ENCODE assay signal across 17 cellular contexts in genomic region chr3:65979152-65979551, GRCh38. TPM values are rescaled to one million over a fixed set of nuclear protein-coding genes. Genes with fewer than 3 reads are reported as not detected.
DNase-seq lines count a peak whose midpoint lies in the region; ATAC-seq and TF ChIP-seq lines count a peak whose summit lies in the region.
"Had no signal": no experiment of that assay in that cellular context is flagged by ENCODE, and none has a peak within 500 bp of the region (broad histone marks: within the 10 kb centered on the region; RNA-seq: fewer than 3 reads in every experiment).

No MANE protein-coding gene starts in this region.

- DNase-seq in HCEC 1CT = peak; percentile 11
- DNase-seq in coronary artery (ENCODE audit: low spot score) = no peak
- DNase-seq in islet precursor cell = peak; percentile 57
- DNase-seq in tibial artery = peak; percentile 39 to 75
- no peak for DNase-seq in NCI-H2081 (lab: John Stamatoyannopoulos, UW)
- no peak for DNase-seq in A172 (ENCODE audit: low spot score)
- DNase-seq: activated B cell treated with CpG ODN at 0.5 μM for 24 hours; activated T-cell treated with anti-CD3 and anti-CD28 coated beads, Interleukin-2, amount 50 U/mL, for 1 hour; central memory CD4-positive, alpha-beta T cell; DND-41; left colon; NCI-H1436 treated with DMSO at 0.1 percent for 48 hours; SIG-M5; stimulated activated CD4-positive, alpha-beta T cell treated with anti-CD3 and anti-CD28 coated beads, Interleukin-4, amount 100 ng/mL, for 1 hour; stimulated activated naive CD8-positive, alpha-beta T cell treated with anti-CD3 and anti-CD28 coated beads, Interleukin-15, Interleukin-2, amounts not matched to agents 100 U/mL and 50 U/mL, for 24 hours had no signal

- no peaks in the 10 kb centered on the region for H3K27me3 ChIP-seq in tibial artery
- H3K27me3 ChIP-seq: foreskin keratinocyte had no signal

- no peak for ATAC-seq in HG03039 (IDR thresholded peaks at IDR 0.05; ENCODE audit: unreplicated experiment)
- ATAC-seq: foreskin keratinocyte; left colon; stimulated activated naive CD8-positive, alpha-beta T cell treated with anti-CD3 and anti-CD28 coated beads, Interleukin-15, Interleukin-2, amounts not matched to agents 100 U/mL and 50 U/mL, for 24 hours had no signal

- peaks cover 0 to 42% (median 19%) of the 10 kb centered on the region in 4 donors for H3K4me1 ChIP-seq in tibial artery
- H3K4me1 ChIP-seq: foreskin keratinocyte had no signal

- H3K36me3 ChIP-seq in tibial artery = no peaks in the 10 kb centered on the region

- H3K4me3 ChIP-seq in coronary artery (peak overlapping the region; percentile 10), tibial artery (no peak overlapping the region)

- no peaks in the 10 kb centered on the region for H3K9me3 ChIP-seq in tibial artery

- H3K27ac ChIP-seq in coronary artery (peak overlapping the region; percentile 66 to 76), tibial artery (peak overlapping the region; percentile 62 to 68)
- H3K27ac ChIP-seq: foreskin keratinocyte had no signal

- TF ChIP-seq CTCF in coronary artery (IDR thresholded peaks at IDR 0.05) = no peak
- no peak for TF ChIP-seq CTCF in tibial artery (IDR thresholded peaks at IDR 0.05)

- intact Hi-C loops in tibial artery (cut with DNase I; ENCODE audit: low total_unique reads) = loop anchor here (10.0 kb wide), 1 partner anchor 56 kb away; the partner anchor contains the start of gene MAGI1

RNA-seq across cellular contexts. Expression of gene MAGI1, which starts 59.6 kb away (rescaled TPM):
- total RNA-seq in A172 (2014; rRNA removed; shearing (Covaris generic)) = 3.5 and 4.7 TPM in 2 replicates
- total RNA-seq: activated B cell treated with CpG ODN at 0.5 μM for 24 hours had no signal

Comparison
In these comparisons a context has a peak if more than half of its experiments do, and no peak if none do; other contexts are left out.
1. DNase-seq: peak in HCEC 1CT (single experiment), islet precursor cell (single experiment) and tibial artery (2 of 2); none in coronary artery (single experiment), NCI-H2081 (0 of 2) and A172 (single experiment).